ENCODE assay signal across 8 cellular contexts in genomic region chr17:36705651-36706436, GRCh38.
DNase-seq lines count a peak whose midpoint lies in the region; ATAC-seq and TF ChIP-seq lines count a peak whose summit lies in the region.

No MANE protein-coding gene starts in this region.

- H3K4me1 Mint-ChIP-seq in WTC11: 0 out of 2 replicates have a peak, but pooled peaks cover 3% of the 10 kb centered on the region

- H3K4me3 ChIP-seq in AG04449 (ENCODE audit: low read depth, low read length) (no peak overlapping the region), mucosa of rectum (ENCODE audit: low read length in 2 of 2) (peak overlapping the region; percentile 42 to 53)

- DNase-seq in AG04449 (ENCODE audit: low read depth, low spot score) (no peak), GM13977 (ENCODE audit: low spot score) (peak; percentile 79), NCI-H2171 treated with DMSO at 0.1 percent for 48 hours (lab: John Stamatoyannopoulos, UW) (peak; percentile 53), WTC11 (ENCODE audit: low spot score) (peak; percentile 70), cerebellum (ENCODE audit: low spot score) (peak; percentile 81)

- no peaks in the 10 kb centered on the region for H3K9me3 Mint-ChIP-seq in WTC11

- POLR2A ChIA-PET in AG04449 (lab: Yijun Ruan, JAX) (no interaction called here), WTC11 (lab: Charles Lee) (no interaction called here)

- H3K36me3 ChIP-seq in mucosa of rectum (ENCODE audit: control insufficient read depth in 2 of 2, insufficient read depth in 2 of 2, low read length in 2 of 2): no peaks in the 10 kb centered on the region

- H3K27me3 Mint-ChIP-seq in WTC11 (ENCODE audit: low read depth): peaks cover 47% of the 10 kb centered on the region

- in situ Hi-C loops in GM13977 (cut with MboI; ENCODE audit: low pct_unique_long_range_greater_than_20kb, low sequenced_read_pairs, unreplicated experiment): no loop called here

- no peaks in the 10 kb centered on the region for H3K9me3 ChIP-seq in mucosa of rectum (ENCODE audit: control insufficient read depth in 2 of 2, low read length in 2 of 2)

- no peak overlapping the region for H3K9ac ChIP-seq in mucosa of rectum (ENCODE audit: low read depth in 1 of 2, low read length in 2 of 2)

- H3K27ac ChIP-seq in mucosa of rectum (ENCODE audit: low read depth in 2 of 2, low read length in 2 of 2): no peak overlapping the region

- peaks cover 7 to 9% of the 10 kb centered on the region in 2 donors for H3K27me3 ChIP-seq in mucosa of rectum (ENCODE audit: control insufficient read depth in 2 of 2, insufficient read depth in 2 of 2, low read length in 2 of 2)

- no peak overlapping the region for H3K27ac Mint-ChIP-seq in WTC11

- TF ChIP-seq CTCF in AG04449 (IDR thresholded peaks at IDR 0.05; ENCODE audit: insufficient read depth, low read length, missing control alignments): peak; percentile 57
- TF ChIP-seq CTCF in GM13977 (IDR thresholded peaks at IDR 0.05; ENCODE audit: extremely low read depth, insufficient read depth, missing control alignments): peak; percentile 76
- TF ChIP-seq CTCF in WTC11 (IDR thresholded peaks at IDR 0.05): peak; percentile 70

- CTCF ChIA-PET in AG04449 (lab: Yijun Ruan, JAX): interaction anchor here (0.9 to 2.0 kb wide), 2 partner anchors 103 to 342 kb away, joined by 3 to 7 read pairs; no protein-coding TSS in a partner anchor
- CTCF ChIA-PET in WTC11 (lab: Charles Lee): interaction anchor here (0.8 to 3.2 kb wide), 12 partner anchors 17 to 139 kb away, joined by 3 to 28 read pairs (median 8); partner anchors contain the start of gene MRM1

- H3K4me1 ChIP-seq in mucosa of rectum (ENCODE audit: control insufficient read depth in 2 of 2, insufficient read depth in 2 of 2, low read length in 2 of 2): peaks cover 8 to 21% of the 10 kb centered on the region in 2 donors

- H3K36me3 Mint-ChIP-seq in WTC11: no peaks in the 10 kb centered on the region

- peak; percentile 80 for ATAC-seq in WTC11
- ATAC-seq in GM18870 (IDR thresholded peaks at IDR 0.05; ENCODE audit: unreplicated experiment): no peak
- no peak for ATAC-seq in HG02623 (IDR thresholded peaks at IDR 0.05; ENCODE audit: unreplicated experiment)

- H3K4me3 Mint-ChIP-seq in WTC11: no peak overlapping the region

TF ChIP-seq in WTC11, 78 proteins besides CTCF, POLR2A, EP300 and RAD21 (continues in another document):
- no peak for TF ChIP-seq TCF7 (CRISPR knock-in tag; IDR thresholded peaks at IDR 0.05; ENCODE audit: low read depth)
- no peak for TF ChIP-seq MLX (CRISPR knock-in tag; IDR thresholded peaks at IDR 0.05)
- no peak for TF ChIP-seq IRF1 (CRISPR knock-in tag; IDR thresholded peaks at IDR 0.05)
- TF ChIP-seq ETV6 (CRISPR knock-in tag; IDR thresholded peaks at IDR 0.05): no peak
- no peak for TF ChIP-seq NR3C1 (CRISPR knock-in tag; conservative IDR thresholded peaks at IDR 0.05; ENCODE audit: low read depth)
- TF ChIP-seq TEAD1 (CRISPR knock-in tag; IDR thresholded peaks at IDR 0.05): no peak
- TF ChIP-seq FOXP4 (CRISPR knock-in tag; IDR thresholded peaks at IDR 0.05): no peak
- no peak for TF ChIP-seq CREB1 (CRISPR knock-in tag; IDR thresholded peaks at IDR 0.05)
- TF ChIP-seq EMX1 (CRISPR knock-in tag; IDR thresholded peaks at IDR 0.05): no peak
- TF ChIP-seq CDX4 (CRISPR knock-in tag; IDR thresholded peaks at IDR 0.05; ENCODE audit: borderline replicate concordance): no peak
- TF ChIP-seq ZNF512 (CRISPR knock-in tag; IDR thresholded peaks at IDR 0.05; ENCODE audit: borderline replicate concordance): no peak
- no peak for TF ChIP-seq ERG (CRISPR knock-in tag; IDR thresholded peaks at IDR 0.05)
- TF ChIP-seq CREM (CRISPR knock-in tag; IDR thresholded peaks at IDR 0.05): no peak
- TF ChIP-seq ZNF219 (CRISPR knock-in tag; IDR thresholded peaks at IDR 0.05; ENCODE audit: borderline replicate concordance): no peak
- TF ChIP-seq ZBTB43 (CRISPR knock-in tag; IDR thresholded peaks at IDR 0.05): no peak
- TF ChIP-seq ZNF425 (CRISPR knock-in tag; conservative IDR thresholded peaks at IDR 0.05): no peak
